ENCODE assay signal across 9 cellular contexts in the genomic region with DNA sequence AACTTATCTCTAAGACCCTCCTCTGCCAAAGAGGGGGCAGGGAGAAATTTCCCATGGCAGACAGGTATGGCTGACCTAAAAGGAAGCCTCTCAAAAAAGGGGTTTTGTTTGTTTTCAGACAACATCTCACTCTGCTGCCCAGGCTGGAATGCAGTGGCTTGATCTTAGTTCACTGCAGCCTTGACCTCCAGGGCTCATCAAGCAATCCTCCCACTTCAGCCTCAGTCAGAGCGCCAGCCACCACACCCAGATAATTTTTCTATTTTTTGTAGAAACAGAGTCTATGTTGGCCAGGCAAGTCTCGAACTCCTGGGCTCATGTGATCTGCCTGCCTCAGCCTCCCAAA. TPM values are rescaled to one million over a fixed set of nuclear protein-coding genes. Genes with fewer than 3 reads are reported as not detected.
DNase-seq lines count a peak whose midpoint lies in the region; ATAC-seq and FAIRE-seq lines count a peak whose summit lies in the region.
"Had no signal": no experiment of that assay in that cellular context is flagged by ENCODE, and none has a peak within 500 bp of the region (broad histone marks: within the 10 kb centered on the region; RNA-seq: fewer than 3 reads in every experiment).

No MANE protein-coding gene starts in this region.

- H3K27ac ChIP-seq in CD4-positive, CD25-positive, alpha-beta regulatory T cell (ENCODE audit: insufficient read depth, low read length, poor library complexity, severe bottlenecking), result peak overlapping the region; percentile 97
- peak overlapping the region; percentile 96 for H3K27ac ChIP-seq in Karpas-422 (ENCODE audit: low read length)
- peak overlapping the region; percentile 56 for H3K27ac ChIP-seq in muscle layer of duodenum (ENCODE audit: low read length)

- peak overlapping the region; percentile 100 for H3K4me3 ChIP-seq in CD4-positive, CD25-positive, alpha-beta regulatory T cell (ENCODE audit: low read depth, low read length)
- H3K4me3 ChIP-seq in Karpas-422 (ENCODE audit: low read length) (peak overlapping the region; percentile 82), muscle layer of duodenum (ENCODE audit: low read depth in 1 of 2, low read length in 2 of 2) (peak overlapping the region in 1 of 2 donors; percentile 72)

- H3K9me2 ChIP-seq in Karpas-422 (replicated peaks; ENCODE audit: insufficient read depth, low read length), result no peaks in the 10 kb centered on the region

- peaks cover 48% of the 10 kb centered on the region for H3K36me3 Mint-ChIP-seq in CD4-positive, CD25-positive, alpha-beta regulatory T cell
- peaks cover 69% of the 10 kb centered on the region for H3K36me3 Mint-ChIP-seq in central memory CD8-positive, alpha-beta T cell (ENCODE audit: insufficient read depth)

- H3K9me3 ChIP-seq in CD4-positive, CD25-positive, alpha-beta regulatory T cell (ENCODE audit: control insufficient read depth in 2 of 2, low read length in 2 of 2), result no peaks in the 10 kb centered on the region
- H3K9me3 ChIP-seq in Karpas-422 (ENCODE audit: low read length) (no peaks in the 10 kb centered on the region), muscle layer of duodenum (ENCODE audit: control insufficient read depth in 1 of 2, low read length in 2 of 2) (no peaks in the 10 kb centered on the region)

- H4K20me1 ChIP-seq in Karpas-422 (ENCODE audit: insufficient read depth, low read depth, low read length), result peaks cover 54% of the 10 kb centered on the region

- H3K4me3 Mint-ChIP-seq in CD4-positive, CD25-positive, alpha-beta regulatory T cell, result peak overlapping the region; percentile 98 to 100 (median 99)
- peak overlapping the region; percentile 98 for H3K4me3 Mint-ChIP-seq in central memory CD8-positive, alpha-beta T cell

- H3K4me2 ChIP-seq in Karpas-422 (ENCODE audit: low read depth, low read length, poor library complexity, severe bottlenecking), result peak overlapping the region; percentile 94

- H3K36me3 ChIP-seq in CD4-positive, CD25-positive, alpha-beta regulatory T cell (ENCODE audit: control insufficient read depth, insufficient read depth, low read length), result peaks cover 49% of the 10 kb centered on the region
- H3K36me3 ChIP-seq in Karpas-422 (ENCODE audit: insufficient read depth, low read length), result peaks cover 20% of the 10 kb centered on the region; the same call in 1 of the 2 replicates
- H3K36me3 ChIP-seq in muscle layer of duodenum (ENCODE audit: control insufficient read depth in 1 of 2, insufficient read depth in 2 of 2, low read length in 2 of 2), result peaks cover 0 to 4% of the 10 kb centered on the region in 2 donors

- peaks cover 31 to 72% (median 60%) of the 10 kb centered on the region in 4 donors for H3K4me1 Mint-ChIP-seq in CD4-positive, CD25-positive, alpha-beta regulatory T cell
- H3K4me1 Mint-ChIP-seq in central memory CD8-positive, alpha-beta T cell, result peaks cover 75% of the 10 kb centered on the region

- no peak for DNase-seq in CD4-positive, CD25-positive, alpha-beta regulatory T cell
- DNase-seq in Karpas-422, result no peak
- DNase-seq in central memory CD8-positive, alpha-beta T cell (ENCODE audit: low spot score in 2 of 2), result no peak
- DNase-seq in COLO829 (ENCODE audit: low spot score), result no peak
- no peak for DNase-seq in NCI-H345 (lab: John Stamatoyannopoulos, UW)
- no peak for DNase-seq in frontal cortex (ENCODE audit: low spot score in 2 of 2)
- DNase-seq: NCI-H1417 treated with DMSO at 0.1 percent for 48 hours had no signal

- H2AFZ ChIP-seq in Karpas-422 (ENCODE audit: low read length), result no peak overlapping the region

- H3K27me3 ChIP-seq in CD4-positive, CD25-positive, alpha-beta regulatory T cell (ENCODE audit: control insufficient read depth, insufficient read depth, low read length), result no peaks in the 10 kb centered on the region
- H3K27me3 ChIP-seq in Karpas-422 (ENCODE audit: low read length) (no peaks in the 10 kb centered on the region), muscle layer of duodenum (ENCODE audit: low read depth, low read length) (no peaks in the 10 kb centered on the region)

- H3K27ac Mint-ChIP-seq in CD4-positive, CD25-positive, alpha-beta regulatory T cell, result peak overlapping the region; percentile 96 to 100 (median 97)
- H3K27ac Mint-ChIP-seq in central memory CD8-positive, alpha-beta T cell (ENCODE audit: low read depth), result peak overlapping the region; percentile 98

- H3K27me3 Mint-ChIP-seq in CD4-positive, CD25-positive, alpha-beta regulatory T cell, result peaks cover 12% of the 10 kb centered on the region
- H3K27me3 Mint-ChIP-seq in central memory CD8-positive, alpha-beta T cell, result no peaks in the 10 kb centered on the region

- peaks cover 0 to 2% (median 0%) of the 10 kb centered on the region in 7 donors for H3K9me3 Mint-ChIP-seq in CD4-positive, CD25-positive, alpha-beta regulatory T cell
- H3K9me3 Mint-ChIP-seq in central memory CD8-positive, alpha-beta T cell, result no peaks in the 10 kb centered on the region

- no peak for ATAC-seq in CD4-positive, CD25-positive, alpha-beta regulatory T cell (ENCODE audit: low read depth in 2 of 2)
- no peak for ATAC-seq in central memory CD8-positive, alpha-beta T cell (replicated peaks; ENCODE audit: extremely low read depth, poor library complexity, severe bottlenecking)
- no peak for ATAC-seq in GM19467 (IDR thresholded peaks at IDR 0.05; ENCODE audit: unreplicated experiment)

- peak overlapping the region; percentile 78 for H3K9ac ChIP-seq in Karpas-422 (ENCODE audit: low read length)

- H3K4me1 ChIP-seq in CD4-positive, CD25-positive, alpha-beta regulatory T cell (ENCODE audit: control insufficient read depth, insufficient read depth, low read length, poor library complexity, severe bottlenecking), result peaks cover 65% of the 10 kb centered on the region
- peaks cover 75% of the 10 kb centered on the region for H3K4me1 ChIP-seq in Karpas-422 (ENCODE audit: low read length)
- H3K4me1 ChIP-seq in muscle layer of duodenum (ENCODE audit: control insufficient read depth in 1 of 2, insufficient read depth in 2 of 2, low read length in 2 of 2), result peaks cover 9 to 22% of the 10 kb centered on the region in 2 donors

- H3K79me2 ChIP-seq in Karpas-422 (ENCODE audit: low read length), result peaks cover 77% of the 10 kb centered on the region

- no peak for FAIRE-seq in frontal cortex (lab: Jason Lieb, UNC)

RNA-seq across cellular contexts. Expression of a gene that starts 3.8 kb away (rescaled TPM):
- 559 TPM for total RNA-seq in CD4-positive, CD25-positive, alpha-beta regulatory T cell
- 100 to 1,000 TPM; 310 to 497 (median 365) TPM for polyA plus RNA-seq in CD4-positive, CD25-positive, alpha-beta regulatory T cell
- 88.5 and 185 TPM in 2 replicates for total RNA-seq in Karpas-422 (2014; rRNA removed; shearing (Covaris generic); ENCODE audit: low replicate concordance)
- total RNA-seq in frontal cortex, result 114 TPM
